In the genomic region with DNA sequence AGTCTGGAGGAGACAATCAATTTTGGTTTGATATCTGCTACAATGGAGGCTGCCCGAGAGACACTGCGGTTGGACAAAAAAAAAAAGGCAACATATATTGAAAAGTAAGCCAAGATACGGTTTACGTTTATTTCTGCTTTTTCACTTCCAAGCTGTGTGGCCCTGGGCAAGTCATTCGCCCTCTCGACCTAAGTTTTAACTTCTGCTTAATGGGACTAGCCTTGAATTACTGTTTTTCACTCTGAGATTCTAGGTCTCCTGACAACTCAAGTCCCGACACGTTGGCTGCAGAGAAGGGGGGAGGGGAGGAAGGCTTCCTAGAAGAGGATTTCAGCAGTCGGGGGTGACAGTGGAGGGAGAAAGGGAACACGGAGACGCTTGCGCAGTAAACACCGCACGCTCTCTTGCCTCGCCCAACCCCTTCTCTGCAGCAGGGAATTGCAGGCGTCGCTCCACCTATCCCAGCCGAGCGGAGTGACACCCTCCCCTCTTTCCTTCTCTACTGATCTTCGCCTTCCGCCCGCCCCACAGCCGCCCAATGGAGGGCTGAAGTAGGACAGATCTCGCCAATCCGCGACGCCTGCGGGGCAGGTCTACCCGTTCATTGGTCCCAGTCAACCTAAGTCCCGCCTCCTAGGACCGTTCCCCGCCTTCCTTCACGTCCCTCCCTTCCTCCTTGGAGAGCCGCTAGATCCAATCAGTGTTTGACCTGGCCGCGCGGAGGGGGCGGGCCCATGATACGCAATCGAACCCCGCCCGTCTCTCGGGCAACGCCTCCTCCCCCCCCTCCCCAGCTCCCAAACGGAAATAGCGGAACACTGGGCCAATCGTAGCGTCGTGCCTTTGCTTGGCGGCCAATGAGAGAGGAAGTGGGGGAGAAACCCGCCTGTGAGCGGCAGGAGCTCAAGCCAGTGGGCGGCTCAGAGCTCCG, we compare ENCODE assay signal across 1 cellular context.
A peak's percentile ranks its signal among the peaks of the same experiment; 100 is the strongest.
TF ChIP-seq lines count a peak whose summit lies in the region.

No MANE protein-coding gene starts in this region.

TF ChIP-seq in K562, 482 proteins besides CTCF, POLR2A, EP300 and RAD21 (continued from another document and continues in another):
- no peak for TF ChIP-seq FOXO4 (CRISPR knock-in tag; IDR thresholded peaks at IDR 0.05)
- TF ChIP-seq ZKSCAN1 (IDR thresholded peaks at IDR 0.05; ENCODE audit: low read depth, low read length): 0 out of 2 replicates have a peak, but pooled peaks have one; percentile 14
- peak; percentile 48 to 78; a peak in 2 of 4 replicates for TF ChIP-seq FOXK2 (conservative IDR thresholded peaks at IDR 0.05 in 1 of 2, IDR thresholded peaks at IDR 0.05 in 1 of 2; ENCODE audit: low read depth in 2 of 2)
- TF ChIP-seq TOE1 (IDR thresholded peaks at IDR 0.05; ENCODE audit: borderline replicate concordance): no peak
- TF ChIP-seq TOE1 (CRISPR knock-in tag; IDR thresholded peaks at IDR 0.05; ENCODE audit: borderline replicate concordance, low read depth): no peak
- TF ChIP-seq, protein P1, sequence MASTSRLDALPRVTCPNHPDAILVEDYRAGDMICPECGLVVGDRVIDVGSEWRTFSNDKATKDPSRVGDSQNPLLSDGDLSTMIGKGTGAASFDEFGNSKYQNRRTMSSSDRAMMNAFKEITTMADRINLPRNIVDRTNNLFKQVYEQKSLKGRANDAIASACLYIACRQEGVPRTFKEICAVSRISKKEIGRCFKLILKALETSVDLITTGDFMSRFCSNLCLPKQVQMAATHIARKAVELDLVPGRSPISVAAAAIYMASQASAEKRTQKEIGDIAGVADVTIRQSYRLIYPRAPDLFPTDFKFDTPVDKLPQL (IDR thresholded peaks at IDR 0.05; ENCODE audit: extremely low read depth, insufficient read length): peak; percentile 71
- TF ChIP-seq RNF2 (IDR thresholded peaks at IDR 0.05): peak; percentile 51; the same call in 1 of the 2 replicates
- peak; percentile 66 for TF ChIP-seq EGR1 (conservative IDR thresholded peaks at IDR 0.05)
- TF ChIP-seq ZNF239 (CRISPR knock-in tag; IDR thresholded peaks at IDR 0.05): no peak
- no peak for TF ChIP-seq RBM15 (IDR thresholded peaks at IDR 0.05; ENCODE audit: insufficient read depth, low read length)
- no peak for TF ChIP-seq WHSC1 (IDR thresholded peaks at IDR 0.05; ENCODE audit: low read length)
- TF ChIP-seq ZNF699 (CRISPR knock-in tag; IDR thresholded peaks at IDR 0.05; ENCODE audit: insufficient replicate concordance): no peak
- peak; percentile 94 for TF ChIP-seq RFX1 (IDR thresholded peaks at IDR 0.05)
- TF ChIP-seq ETV5 (CRISPR knock-in tag; IDR thresholded peaks at IDR 0.05; ENCODE audit: low read depth): no peak
- peak; percentile 63; the same call in 1 of the 2 replicates for TF ChIP-seq ARID4B (CRISPR knock-in tag; IDR thresholded peaks at IDR 0.05)
- no peak for TF ChIP-seq RFX7 (CRISPR knock-in tag; IDR thresholded peaks at IDR 0.05)
- TF ChIP-seq, protein P2, sequence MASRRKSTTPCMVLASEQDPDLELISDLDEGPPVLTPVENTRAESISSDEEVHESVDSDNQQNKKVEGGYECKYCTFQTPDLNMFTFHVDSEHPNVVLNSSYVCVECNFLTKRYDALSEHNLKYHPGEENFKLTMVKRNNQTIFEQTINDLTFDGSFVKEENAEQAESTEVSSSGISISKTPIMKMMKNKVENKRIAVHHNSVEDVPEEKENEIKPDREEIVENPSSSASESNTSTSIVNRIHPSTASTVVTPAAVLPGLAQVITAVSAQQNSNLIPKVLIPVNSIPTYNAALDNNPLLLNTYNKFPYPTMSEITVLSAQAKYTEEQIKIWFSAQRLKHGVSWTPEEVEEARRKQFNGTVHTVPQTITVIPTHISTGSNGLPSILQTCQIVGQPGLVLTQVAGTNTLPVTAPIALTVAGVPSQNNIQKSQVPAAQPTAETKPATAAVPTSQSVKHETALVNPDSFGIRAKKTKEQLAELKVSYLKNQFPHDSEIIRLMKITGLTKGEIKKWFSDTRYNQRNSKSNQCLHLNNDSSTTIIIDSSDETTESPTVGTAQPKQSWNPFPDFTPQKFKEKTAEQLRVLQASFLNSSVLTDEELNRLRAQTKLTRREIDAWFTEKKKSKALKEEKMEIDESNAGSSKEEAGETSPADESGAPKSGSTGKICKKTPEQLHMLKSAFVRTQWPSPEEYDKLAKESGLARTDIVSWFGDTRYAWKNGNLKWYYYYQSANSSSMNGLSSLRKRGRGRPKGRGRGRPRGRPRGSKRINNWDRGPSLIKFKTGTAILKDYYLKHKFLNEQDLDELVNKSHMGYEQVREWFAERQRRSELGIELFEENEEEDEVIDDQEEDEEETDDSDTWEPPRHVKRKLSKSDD (conservative IDR thresholded peaks at IDR 0.05; ENCODE audit: low read length): no peak
- 0 out of 4 replicates have a peak, but pooled peaks of 1 of the 2 experiments have one; percentile 48 for TF ChIP-seq TEAD1 (CRISPR knock-in tag; IDR thresholded peaks at IDR 0.05)
- peak; percentile 40; the same call in 1 of the 2 replicates for TF ChIP-seq TCF7L2 (IDR thresholded peaks at IDR 0.05; ENCODE audit: low read depth, low read length)
- no peak for TF ChIP-seq DNMT1 (IDR thresholded peaks at IDR 0.05)
- no peak for TF ChIP-seq CSDE1 (IDR thresholded peaks at IDR 0.05)
- TF ChIP-seq NR2C1 (IDR thresholded peaks at IDR 0.05): no peak
- TF ChIP-seq NR2C1 (tag; IDR thresholded peaks at IDR 0.05): no peak
- peak; percentile 59 for TF ChIP-seq KDM5B (IDR thresholded peaks at IDR 0.05; ENCODE audit: insufficient replicate concordance, low read depth, low read length)
- peak; percentile 11; the same call in 1 of the 2 replicates for TF ChIP-seq CC2D1A (IDR thresholded peaks at IDR 0.05)
- TF ChIP-seq L3MBTL2 (IDR thresholded peaks at IDR 0.05): peak; percentile 67
- TF ChIP-seq CREB3L1 (IDR thresholded peaks at IDR 0.05; ENCODE audit: borderline replicate concordance, low read depth): peak; percentile 80; the same call in 1 of the 2 replicates
- TF ChIP-seq ZBTB2 (IDR thresholded peaks at IDR 0.05): peak; percentile 58
- TF ChIP-seq SREBF1 (IDR thresholded peaks at IDR 0.05; ENCODE audit: borderline replicate concordance, low read depth, low read length): 0 out of 2 replicates have a peak, but pooled peaks have one; percentile 0
- TF ChIP-seq ZBTB7A (IDR thresholded peaks at IDR 0.05; ENCODE audit: borderline replicate concordance, control insufficient read depth, low read depth, low read length): peak; percentile 17; the same call in 1 of the 2 replicates
- TF ChIP-seq SOX6 (IDR thresholded peaks at IDR 0.05): peak; percentile 57; the same call in 1 of the 2 replicates
- peak; percentile 36 for TF ChIP-seq NBN (IDR thresholded peaks at IDR 0.05; ENCODE audit: low read depth)
- no peak for TF ChIP-seq ZNF217 (CRISPR knock-in tag; IDR thresholded peaks at IDR 0.05)
- TF ChIP-seq MECOM (CRISPR knock-in tag; IDR thresholded peaks at IDR 0.05): peak; percentile 39; the same call in 1 of the 2 replicates
- TF ChIP-seq ZBTB12 (CRISPR knock-in tag; IDR thresholded peaks at IDR 0.05): peak; percentile 47; the same call in 1 of the 2 replicates
- TF ChIP-seq STAG1 (CRISPR knock-in tag; IDR thresholded peaks at IDR 0.05; ENCODE audit: borderline replicate concordance): no peak
- peak in 1 of 3 experiments; percentile 27; a peak in 1 of 6 replicates for TF ChIP-seq ZBTB11 (CRISPR knock-in tag; IDR thresholded peaks at IDR 0.05)
- TF ChIP-seq GTF2E2 (tag; IDR thresholded peaks at IDR 0.05): peak; percentile 82; the same call in 1 of the 2 replicates
- TF ChIP-seq TBP (optimal IDR thresholded peaks at IDR 0.05; ENCODE audit: low read depth, low read length): peak; percentile 86
- no peak for TF ChIP-seq COPS2 (conservative IDR thresholded peaks at IDR 0.05)
